In genomic region chr11:96014234-96014633, GRCh38 we compare ENCODE assay signal across 8 cellular contexts.
DNase-seq lines count a peak whose midpoint lies in the region; ATAC-seq and TF ChIP-seq lines count a peak whose summit lies in the region.

No MANE protein-coding gene starts in this region.

- CTCF ChIA-PET in GM10248 (lab: Yijun Ruan, JAX) = interaction anchor here (1.2 to 2.1 kb wide), 6 partner anchors 16 to 380 kb away, joined by 3 to 10 read pairs (median 4); partner anchors contain the start of gene MAML2

- no peak overlapping the region for H3K27ac ChIP-seq in WERI-Rb-1
- H3K27ac ChIP-seq in caudate nucleus (ENCODE audit: low read depth, low read length) = no peak overlapping the region

- H3K4me3 ChIP-seq in foreskin fibroblast (ENCODE audit: low read depth in 1 of 2, low read length in 2 of 2) (no peak overlapping the region), WERI-Rb-1 (ENCODE audit: low read depth, low read length) (no peak overlapping the region)

- POLR2A ChIA-PET in GM10248 (lab: Yijun Ruan, JAX) = no interaction called here

- DNase-seq in GM10248 (ENCODE audit: extremely low spot score) = peak; percentile 12
- peak; percentile 52 to 56 for DNase-seq in activated CD4-positive, alpha-beta T cell treated with anti-CD3 and anti-CD28 coated beads for 4 hours
- peak; percentile 41 to 63 for DNase-seq in foreskin fibroblast
- DNase-seq in NCI-H1930 (lab: John Stamatoyannopoulos, UW) = no peak
- DNase-seq in WERI-Rb-1 = no peak
- no peak for DNase-seq in HK-2 (ENCODE audit: unreplicated experiment)
- no peak for DNase-seq in caudate nucleus (lab: John Stamatoyannopoulos, UW)

- 0 out of 2 replicates have a peak, but pooled peaks cover 3% of the 10 kb centered on the region for H3K36me3 ChIP-seq in WERI-Rb-1

- H3K9me3 ChIP-seq in WERI-Rb-1 (ENCODE audit: severe bottlenecking) = no peaks in the 10 kb centered on the region

- TF ChIP-seq CTCF in GM10248 (IDR thresholded peaks at IDR 0.05; ENCODE audit: control extremely low read depth, extremely low read depth, low read depth, missing control alignments) (no peak), foreskin fibroblast (IDR thresholded peaks at IDR 0.05; ENCODE audit: low read depth, low read length) (no peak), WERI-Rb-1 (IDR thresholded peaks at IDR 0.05; ENCODE audit: low read depth, low read length) (no peak)

- ATAC-seq in HG02981 (IDR thresholded peaks at IDR 0.05; ENCODE audit: unreplicated experiment) = peak; percentile 33

- no peaks in the 10 kb centered on the region for H3K27me3 ChIP-seq in WERI-Rb-1 (ENCODE audit: insufficient read depth, low read depth, severe bottlenecking)

Comparison
In these comparisons a context has a peak if more than half of its experiments do, and no peak if none do; other contexts are left out.
1. DNase-seq: peak in GM10248 (single experiment), activated CD4-positive, alpha-beta T cell treated with anti-CD3 and anti-CD28 coated beads for 4 hours (2 of 2) and foreskin fibroblast (2 of 2); none in NCI-H1930 (0 of 2), WERI-Rb-1 (single experiment), HK-2 (single experiment) and caudate nucleus (0 of 61).